ENCODE assay signal across 8 cellular contexts in genomic region chr2:25279091-25279651, GRCh38.
DNase-seq lines count a peak whose midpoint lies in the region; ATAC-seq and TF ChIP-seq lines count a peak whose summit lies in the region.

No MANE protein-coding gene starts in this region.

- ATAC-seq in GM19023 (IDR thresholded peaks at IDR 0.05; ENCODE audit: unreplicated experiment) (peak; percentile 72), HG03103 (IDR thresholded peaks at IDR 0.05; ENCODE audit: low read depth, unreplicated experiment) (peak; percentile 56), foreskin keratinocyte (peak; percentile 88)

- POLR2A ChIA-PET in SK-N-SH (lab: Yijun Ruan, JAX) = interaction anchor here (1.0 to 2.1 kb wide), 3 partner anchors 12 to 49 kb away, joined by 3 to 8 read pairs (median 4); no protein-coding TSS in a partner anchor

- CTCF ChIA-PET in SK-N-SH (lab: Yijun Ruan, JAX) = interaction anchor here (1.3 to 1.5 kb wide), 2 partner anchors 30 to 83 kb away, joined by 3 to 4 read pairs; no protein-coding TSS in a partner anchor

- H3K4me2 ChIP-seq in SK-N-SH = no peak overlapping the region

- H3K4me1 ChIP-seq in BE2C = peaks cover 18% of the 10 kb centered on the region
- H3K4me1 ChIP-seq in SK-N-SH (ENCODE audit: control insufficient read depth in 1 of 2, insufficient read depth in 2 of 2, low read depth in 1 of 2, low read length in 1 of 2) = peaks cover 0 to 28% of the 10 kb centered on the region in 2 experiments; a peak in 2 of 4 replicates
- peaks cover 11% of the 10 kb centered on the region for H3K4me1 ChIP-seq in foreskin keratinocyte

- H3K9ac ChIP-seq in SK-N-SH = no peak overlapping the region

- no peak overlapping the region for H2AFZ ChIP-seq in SK-N-SH (ENCODE audit: low read depth)

- no peaks in the 10 kb centered on the region for H3K9me2 ChIP-seq in SK-N-SH

- H3K4me3 ChIP-seq in BE2C (ENCODE audit: low read depth, low read length) = no peak overlapping the region
- H3K4me3 ChIP-seq in SK-N-SH (ENCODE audit: low read depth in 2 of 2, low read length in 1 of 2) = no peak overlapping the region
- no peak overlapping the region for H3K4me3 ChIP-seq in retinal pigment epithelial cell (ENCODE audit: low read length)

- DNase-seq in BE2C = peak; percentile 49
- no peak for DNase-seq in SK-N-SH
- peak; percentile 79 to 90 for DNase-seq in foreskin keratinocyte
- DNase-seq in retinal pigment epithelial cell (ENCODE audit: low read depth) = peak; percentile 39
- no peak for DNase-seq in NCI-H1417 treated with DMSO at 0.1 percent for 48 hours (lab: John Stamatoyannopoulos, UW)
- no peak for DNase-seq in HuH-7.5 (ENCODE audit: low spot score)

- H3K27me3 ChIP-seq in BE2C = no peaks in the 10 kb centered on the region
- no peaks in the 10 kb centered on the region for H3K27me3 ChIP-seq in SK-N-SH (ENCODE audit: insufficient read depth)
- no peaks in the 10 kb centered on the region for H3K27me3 ChIP-seq in foreskin keratinocyte

- H3K9me3 ChIP-seq in BE2C (no peaks in the 10 kb centered on the region), SK-N-SH (no peaks in the 10 kb centered on the region)

- peaks cover 3% of the 10 kb centered on the region for H3K36me3 ChIP-seq in BE2C
- H3K36me3 ChIP-seq in SK-N-SH (replicated peaks in 1 of 2; ENCODE audit: control insufficient read depth in 1 of 2, insufficient read depth in 2 of 2, low read length in 1 of 2) = peaks cover 7 to 37% of the 10 kb centered on the region in 2 experiments

- no peak for TF ChIP-seq EP300 in SK-N-SH (IDR thresholded peaks at IDR 0.05; ENCODE audit: borderline replicate concordance in 1 of 2, low read depth in 1 of 2, low read length in 1 of 2)

- H3K79me2 ChIP-seq in SK-N-SH (ENCODE audit: insufficient read depth) = no peaks in the 10 kb centered on the region

- H3F3A ChIP-seq in SK-N-SH (replicated peaks; ENCODE audit: insufficient read depth) = peaks cover 3% of the 10 kb centered on the region

- no peak for TF ChIP-seq RAD21 in SK-N-SH (IDR thresholded peaks at IDR 0.05; ENCODE audit: low read length)

- H3K27ac ChIP-seq in SK-N-SH (ENCODE audit: low read depth in 2 of 2, low read length in 1 of 2) = peak overlapping the region in 1 of 2 experiments; percentile 59; a peak in 1 of 4 replicates
- peak overlapping the region; percentile 21 for H3K27ac ChIP-seq in foreskin keratinocyte

- no peaks in the 10 kb centered on the region for H4K20me1 ChIP-seq in SK-N-SH (ENCODE audit: insufficient read depth)

- WGBS in SK-N-SH (ENCODE audit: low lambda C conversion rate) = 80% methylated on average over 12 of the region's 12 CpGs

- TF ChIP-seq CTCF in BE2C (IDR thresholded peaks at IDR 0.05; ENCODE audit: low read depth, low read length) (no peak), SK-N-SH (IDR thresholded peaks at IDR 0.05) (no peak), foreskin keratinocyte (conservative IDR thresholded peaks at IDR 0.05) (no peak), retinal pigment epithelial cell (conservative IDR thresholded peaks at IDR 0.05; ENCODE audit: low read depth, low read length) (no peak)

TF ChIP-seq in SK-N-SH, 30 proteins besides CTCF, POLR2A, EP300 and RAD21:
- TF ChIP-seq GATA2 (CRISPR knock-in tag; IDR thresholded peaks at IDR 0.05) (0 out of 2 replicates have a peak, but pooled peaks have one; percentile 17), MAX (IDR thresholded peaks at IDR 0.05; ENCODE audit: low read depth) (no peak)

Comparison
In these comparisons a context has a peak if more than half of its experiments do, and no peak if none do; other contexts are left out.
1. DNase-seq: peak in BE2C (single experiment), foreskin keratinocyte (2 of 2) and retinal pigment epithelial cell (single experiment); none in SK-N-SH (single experiment), NCI-H1417 treated with DMSO at 0.1 percent for 48 hours (single experiment) and HuH-7.5 (single experiment).
2. Peak in every context shown above with its lines, with median percentiles within 50 percentile points of each other: ATAC-seq.